17 cellular contexts compared by ENCODE assay signal in the genomic region with DNA sequence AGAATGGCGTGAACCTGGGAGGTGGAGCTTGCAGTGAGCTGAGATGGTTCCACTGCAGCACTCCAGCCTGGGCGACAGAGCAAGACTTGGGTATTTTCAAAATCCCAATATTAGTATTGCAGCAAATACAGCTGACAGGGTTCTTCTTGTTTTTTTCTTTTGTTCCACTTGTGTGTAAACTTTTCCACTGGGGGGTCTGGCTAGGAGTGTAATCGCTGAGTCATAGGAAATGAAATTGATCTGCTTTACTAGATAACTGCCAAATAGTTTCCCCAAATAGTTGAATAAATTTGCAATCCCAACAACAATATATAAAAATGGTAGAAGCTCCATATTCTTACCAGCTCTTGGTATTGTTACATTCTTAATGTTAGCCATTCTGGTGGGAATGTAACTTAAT.
"Had no signal": no experiment of that assay in that cellular context is flagged by ENCODE, and none has a peak within 500 bp of the region (broad histone marks: within the 10 kb centered on the region; RNA-seq: fewer than 3 reads in every experiment).

No MANE protein-coding gene starts in this region.

- H3K9me3 ChIP-seq: adrenal gland, esophagus muscularis mucosa had no signal

- DNase-seq: activated CD4-positive, alpha-beta memory T cell treated with anti-CD3 and anti-CD28 coated beads, Interleukin-2, amount 10 ng/mL, durations not matched to agents 7 days and 5 days; activated CD4-positive, alpha-beta T cell treated with anti-CD3 and anti-CD28 coated beads for 36 hours; activated naive CD4-positive, alpha-beta T cell treated with anti-CD3 and anti-CD28 coated beads, Interleukin-2, amount 50 U/mL, for 16 hours; activated T-cell treated with anti-CD3 and anti-CD28 coated beads, Interleukin-2, amount 50 U/mL, for 24 hours; adrenal gland; foreskin keratinocyte; heart right ventricle; naive thymus-derived CD4-positive, alpha-beta T cell; stimulated activated CD4-positive, alpha-beta T cell treated with anti-CD3 and anti-CD28 coated beads, Interleukin-2, amount 100 ng/mL, for 48 hours; T-helper 17 cell had no signal

- FAIRE-seq: keratinocyte had no signal

- H2AFZ ChIP-seq: parathyroid adenoma had no signal

- H3K9ac ChIP-seq: parathyroid adenoma had no signal

- H3K27me3 ChIP-seq: adrenal gland, cardiac muscle cell, esophagus muscularis mucosa, foreskin keratinocyte, heart right ventricle had no signal

- H3K4me3 ChIP-seq: adrenal gland, cardiac muscle cell, esophagus muscularis mucosa, heart right ventricle had no signal

- H3K4me1 ChIP-seq: adrenal gland, esophagus muscularis mucosa, foreskin keratinocyte, parathyroid adenoma had no signal

- H3K36me3 ChIP-seq: adrenal gland, cardiac muscle cell had no signal

- H3K27ac ChIP-seq: adrenal gland, cardiac muscle cell, esophagus muscularis mucosa, foreskin keratinocyte, heart right ventricle, parathyroid adenoma, VCaP had no signal

- ATAC-seq: activated CD4-positive, alpha-beta T cell treated with anti-CD3 and anti-CD28 coated beads for 36 hours; foreskin keratinocyte; heart right ventricle; left lobe of liver; naive thymus-derived CD4-positive, alpha-beta T cell; stimulated activated memory B cell treated with anti-CD40 and anti-IgM and Interleukin-4, amounts not matched to agents 10 μg/mL and 1 μg/mL and 100 μg/mL, for 72 hours; T-helper 17 cell had no signal

- H3K79me2 ChIP-seq: parathyroid adenoma had no signal
